In genomic region chr1:233597489-233597901, GRCh38 we compare ENCODE assay signal across 23 cellular contexts. TPM values are rescaled to one million over a fixed set of nuclear protein-coding genes. Genes with fewer than 3 reads are reported as not detected.
DNase-seq lines count a peak whose midpoint lies in the region; ATAC-seq, FAIRE-seq and TF ChIP-seq lines count a peak whose summit lies in the region.
"Had no signal": no experiment of that assay in that cellular context is flagged by ENCODE, and none has a peak within 500 bp of the region (broad histone marks: within the 10 kb centered on the region; RNA-seq: fewer than 3 reads in every experiment).

No MANE protein-coding gene starts in this region.

- 32 to 40% methylated on average over 2 of the region's 2 CpGs for WGBS in pancreas, 2 donors

- H3K36me3 Mint-ChIP-seq in activated CD4-positive, alpha-beta T cell treated with anti-CD3 and anti-CD28 coated beads for 36 hours (ENCODE audit: low read depth) = no peaks in the 10 kb centered on the region
- H3K36me3 Mint-ChIP-seq in activated T-helper 17 cell treated with anti-CD3 and anti-CD28 coated beads, Interleukin-2, amount 50 U/mL, for 72 hours (ENCODE audit: low read depth) = no peaks in the 10 kb centered on the region
- peaks cover 0 to 4% (median 0%) of the 10 kb centered on the region in 5 donors for H3K36me3 Mint-ChIP-seq in naive thymus-derived CD4-positive, alpha-beta T cell
- H3K36me3 Mint-ChIP-seq: CD8-positive, alpha-beta memory T cell; memory B cell had no signal

- no peaks in the 10 kb centered on the region for H3K36me3 ChIP-seq in naive thymus-derived CD4-positive, alpha-beta T cell (ENCODE audit: control insufficient read depth in 2 of 3, insufficient read depth in 3 of 3, low read length in 3 of 3)
- no peaks in the 10 kb centered on the region for H3K36me3 ChIP-seq in pancreas
- H3K36me3 ChIP-seq: MG63, right atrium auricular region had no signal

- intact Hi-C loops in activated CD4-positive, alpha-beta T cell treated with anti-CD3 and anti-CD28 coated beads for 36 hours (cut with DNase I, micrococcal nuclease) = no loop called here
- intact Hi-C loops in naive thymus-derived CD4-positive, alpha-beta T cell (cut with micrococcal nuclease) = no loop called here
- intact Hi-C loops in pancreas (cut with DNase I) = no loop called here

- H3K4me3 ChIP-seq in fibroblast of the aortic adventitia (ENCODE audit: low read depth, low read length) (no peak overlapping the region), pancreas (no peak overlapping the region)
- H3K4me3 ChIP-seq in naive thymus-derived CD4-positive, alpha-beta T cell (ENCODE audit: low read length) = no peak overlapping the region
- H3K4me3 ChIP-seq: MG63, right atrium auricular region had no signal

- peaks cover 15% of the 10 kb centered on the region for H3K27me3 Mint-ChIP-seq in activated CD4-positive, alpha-beta T cell treated with anti-CD3 and anti-CD28 coated beads for 36 hours
- peaks cover 4% of the 10 kb centered on the region for H3K27me3 Mint-ChIP-seq in activated T-helper 17 cell treated with anti-CD3 and anti-CD28 coated beads, Interleukin-2, amount 50 U/mL, for 72 hours
- peaks cover 5 to 24% (median 17%) of the 10 kb centered on the region in 5 donors for H3K27me3 Mint-ChIP-seq in naive thymus-derived CD4-positive, alpha-beta T cell

- peaks cover 31% of the 10 kb centered on the region for H3K4me1 Mint-ChIP-seq in activated CD4-positive, alpha-beta T cell treated with anti-CD3 and anti-CD28 coated beads for 36 hours
- peaks cover 25% of the 10 kb centered on the region for H3K4me1 Mint-ChIP-seq in activated T-helper 17 cell treated with anti-CD3 and anti-CD28 coated beads, Interleukin-2, amount 50 U/mL, for 72 hours
- H3K4me1 Mint-ChIP-seq in naive thymus-derived CD4-positive, alpha-beta T cell = peaks cover 0 to 21% (median 0%) of the 10 kb centered on the region in 7 donors
- H3K4me1 Mint-ChIP-seq: neural crest cell had no signal

- FAIRE-seq in pancreas (lab: Jason Lieb, UNC) = no peak
- FAIRE-seq: A204.1, HTR-8/SVneo had no signal

- no peaks in the 10 kb centered on the region for H3K27me3 ChIP-seq in naive thymus-derived CD4-positive, alpha-beta T cell (ENCODE audit: control insufficient read depth in 2 of 2, insufficient read depth in 2 of 2, low read length in 2 of 2)
- H3K27me3 ChIP-seq in pancreas = no peaks in the 10 kb centered on the region
- H3K27me3 ChIP-seq: MG63, right atrium auricular region had no signal

- no peak overlapping the region for H3K4me3 Mint-ChIP-seq in activated CD4-positive, alpha-beta T cell treated with anti-CD3 and anti-CD28 coated beads for 36 hours
- H3K4me3 Mint-ChIP-seq in activated T-helper 17 cell treated with anti-CD3 and anti-CD28 coated beads, Interleukin-2, amount 50 U/mL, for 72 hours = peak overlapping the region; percentile 36
- H3K4me3 Mint-ChIP-seq in naive thymus-derived CD4-positive, alpha-beta T cell = no peak overlapping the region
- H3K4me3 Mint-ChIP-seq: CD8-positive, alpha-beta memory T cell; endodermal cell; memory B cell; neural crest cell had no signal

- peak; percentile 69 for ATAC-seq in activated CD4-positive, alpha-beta T cell treated with anti-CD3 and anti-CD28 coated beads for 36 hours
- ATAC-seq in HG03175 (IDR thresholded peaks at IDR 0.05; ENCODE audit: unreplicated experiment) = peak; percentile 36
- ATAC-seq in activated T-helper 17 cell treated with anti-CD3 and anti-CD28 coated beads, Interleukin-2, amount 50 U/mL, for 72 hours (replicated peaks) = peak; percentile 74
- no peak for ATAC-seq in naive thymus-derived CD4-positive, alpha-beta T cell
- no peak for ATAC-seq in pancreas

- peak; percentile 15 for DNase-seq in activated CD4-positive, alpha-beta T cell treated with anti-CD3 and anti-CD28 coated beads for 36 hours
- no peak for DNase-seq in activated CD4-positive, alpha-beta T cell treated with anti-CD3 and anti-CD28 coated beads, Interleukin-2, amount 50 U/mL, for 4 hours
- peak; percentile 61 for DNase-seq in fibroblast of the aortic adventitia (ENCODE audit: low read depth)
- DNase-seq in naive thymus-derived CD4-positive, alpha-beta T cell = no peak
- no peak for DNase-seq in GM10266 (ENCODE audit: extremely low spot score)
- DNase-seq in pancreas = no peak
- DNase-seq: activated CD4-positive, alpha-beta T cell treated with anti-CD3 and anti-CD28 coated beads for 48 hours; activated gamma-delta T cell treated with Interleukin-2 at 50 U/mL for 16 hours; CD8-positive, alpha-beta memory T cell; central memory CD4-positive, alpha-beta T cell; endodermal cell; MG63; NCI-H2081; SIG-M5; stimulated activated CD4-positive, alpha-beta T cell treated with anti-CD3 and anti-CD28 coated beads, Interleukin-1b, Interleukin-23, amount 100 ng/mL, for 48 hours; T1000 had no signal

- H3K4me1 ChIP-seq in naive thymus-derived CD4-positive, alpha-beta T cell (ENCODE audit: control insufficient read depth in 2 of 2, insufficient read depth in 2 of 2, low read length in 2 of 2) = no peaks in the 10 kb centered on the region
- H3K4me1 ChIP-seq in pancreas = no peaks in the 10 kb centered on the region
- H3K4me1 ChIP-seq: right atrium auricular region had no signal

- H3K9me3 ChIP-seq in naive thymus-derived CD4-positive, alpha-beta T cell (ENCODE audit: control insufficient read depth in 2 of 3, low read length in 3 of 3) = no peaks in the 10 kb centered on the region
- no peaks in the 10 kb centered on the region for H3K9me3 ChIP-seq in pancreas
- H3K9me3 ChIP-seq: MG63, right atrium auricular region had no signal

- H3K27ac ChIP-seq in naive thymus-derived CD4-positive, alpha-beta T cell (ENCODE audit: low read depth, low read length) = no peak overlapping the region
- H3K27ac ChIP-seq in pancreas = no peak overlapping the region
- H3K27ac ChIP-seq: right atrium auricular region had no signal

- peak overlapping the region; percentile 47 for H3K27ac Mint-ChIP-seq in activated CD4-positive, alpha-beta T cell treated with anti-CD3 and anti-CD28 coated beads for 36 hours
- peak overlapping the region; percentile 73 for H3K27ac Mint-ChIP-seq in activated T-helper 17 cell treated with anti-CD3 and anti-CD28 coated beads, Interleukin-2, amount 50 U/mL, for 72 hours
- H3K27ac Mint-ChIP-seq in naive thymus-derived CD4-positive, alpha-beta T cell = no peak overlapping the region
- H3K27ac Mint-ChIP-seq: CD8-positive, alpha-beta memory T cell; endodermal cell; memory B cell had no signal

- no peaks in the 10 kb centered on the region for H3K9me3 Mint-ChIP-seq in activated CD4-positive, alpha-beta T cell treated with anti-CD3 and anti-CD28 coated beads for 36 hours (ENCODE audit: low read depth)
- H3K9me3 Mint-ChIP-seq in activated T-helper 17 cell treated with anti-CD3 and anti-CD28 coated beads, Interleukin-2, amount 50 U/mL, for 72 hours = no peaks in the 10 kb centered on the region
- peaks cover 0 to 9% (median 4%) of the 10 kb centered on the region in 11 donors for H3K9me3 Mint-ChIP-seq in naive thymus-derived CD4-positive, alpha-beta T cell
- H3K9me3 Mint-ChIP-seq: endodermal cell, memory B cell had no signal

- POLR2A ChIA-PET in activated CD4-positive, alpha-beta T cell treated with anti-CD3 and anti-CD28 coated beads for 36 hours (lab: Charles Lee) = no interaction called here
- POLR2A ChIA-PET in naive thymus-derived CD4-positive, alpha-beta T cell (lab: Charles Lee) = no interaction called here

- CTCF ChIA-PET in activated CD4-positive, alpha-beta T cell treated with anti-CD3 and anti-CD28 coated beads for 36 hours (lab: Charles Lee) = no interaction called here
- CTCF ChIA-PET in naive thymus-derived CD4-positive, alpha-beta T cell (lab: Charles Lee) = no interaction called here

- TF ChIP-seq CTCF in fibroblast of the aortic adventitia (IDR thresholded peaks at IDR 0.05; ENCODE audit: insufficient read depth, low read length) (no peak), GM10266 (IDR thresholded peaks at IDR 0.05; ENCODE audit: control insufficient read depth, insufficient read depth, low read depth, missing control alignments) (no peak), pancreas (IDR thresholded peaks at IDR 0.05) (no peak)

RNA-seq across cellular contexts. Expression of gene KCNK1, which starts 16.4 kb away (rescaled TPM):
- 1 to 10 TPM in 1 of 2 experiments, under 1 TPM in 1; 0.91 to 1.1 TPM for total RNA-seq in activated CD4-positive, alpha-beta T cell treated with anti-CD3 and anti-CD28 coated beads for 36 hours
- total RNA-seq in activated T-helper 17 cell treated with anti-CD3 and anti-CD28 coated beads, Interleukin-2, amount 50 U/mL, for 72 hours = 1 to 10 TPM; 3.4 to 10.0 TPM
- total RNA-seq in fibroblast of the aortic adventitia (ENCODE audit: low replicate concordance) = 2.9 and 3.6 TPM in 2 replicates
- total RNA-seq in naive thymus-derived CD4-positive, alpha-beta T cell = 1 to 10 TPM in 1 of 5 experiments, not detected in 4; 1.1 TPM
- polyA plus RNA-seq in naive thymus-derived CD4-positive, alpha-beta T cell = not detected
- total RNA-seq in pancreas = 1 to 10 TPM; 2.3 to 6.2 (median 3.8) TPM
- 1 to 10 TPM; 2.9 to 7.5 TPM for polyA plus RNA-seq in pancreas
- polyA plus RNA-seq: CD8-positive, alpha-beta memory T cell had no signal

Comparison
In these comparisons a context has a peak if more than half of its experiments do, and no peak if none do; other contexts are left out.
1. DNase-seq: peak in activated CD4-positive, alpha-beta T cell treated with anti-CD3 and anti-CD28 coated beads for 36 hours (single experiment) and fibroblast of the aortic adventitia (single experiment); none in activated CD4-positive, alpha-beta T cell treated with anti-CD3 and anti-CD28 coated beads, Interleukin-2, amount 50 U/mL, for 4 hours (0 of 2), naive thymus-derived CD4-positive, alpha-beta T cell (0 of 9), GM10266 (single experiment) and pancreas (0 of 6).
2. ATAC-seq: peak in activated CD4-positive, alpha-beta T cell treated with anti-CD3 and anti-CD28 coated beads for 36 hours (single experiment), HG03175 (single experiment) and activated T-helper 17 cell treated with anti-CD3 and anti-CD28 coated beads, Interleukin-2, amount 50 U/mL, for 72 hours (single experiment); none in naive thymus-derived CD4-positive, alpha-beta T cell (single experiment) and pancreas (0 of 4).
3. H3K27ac Mint-ChIP-seq: peak in activated CD4-positive, alpha-beta T cell treated with anti-CD3 and anti-CD28 coated beads for 36 hours (single experiment) and activated T-helper 17 cell treated with anti-CD3 and anti-CD28 coated beads, Interleukin-2, amount 50 U/mL, for 72 hours (single experiment); none in naive thymus-derived CD4-positive, alpha-beta T cell (0 of 9).